ENCODE assay signal across 1 cellular context in genomic region chr2:191171708-191172355, GRCh38.
TF ChIP-seq lines count a peak whose summit lies in the region.

No MANE protein-coding gene starts in this region.

TF ChIP-seq in SK-N-SH, 30 proteins besides CTCF, POLR2A, EP300 and RAD21:
- TF ChIP-seq PBX3 (IDR thresholded peaks at IDR 0.05): peak; percentile 87
- TF ChIP-seq, protein P1, sequence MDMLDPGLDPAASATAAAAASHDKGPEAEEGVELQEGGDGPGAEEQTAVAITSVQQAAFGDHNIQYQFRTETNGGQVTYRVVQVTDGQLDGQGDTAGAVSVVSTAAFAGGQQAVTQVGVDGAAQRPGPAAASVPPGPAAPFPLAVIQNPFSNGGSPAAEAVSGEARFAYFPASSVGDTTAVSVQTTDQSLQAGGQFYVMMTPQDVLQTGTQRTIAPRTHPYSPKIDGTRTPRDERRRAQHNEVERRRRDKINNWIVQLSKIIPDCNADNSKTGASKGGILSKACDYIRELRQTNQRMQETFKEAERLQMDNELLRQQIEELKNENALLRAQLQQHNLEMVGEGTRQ (IDR thresholded peaks at IDR 0.05; ENCODE audit: borderline replicate concordance, low read depth, low read length): no peak
- peak; percentile 95 for TF ChIP-seq TEAD4 (IDR thresholded peaks at IDR 0.05; ENCODE audit: borderline replicate concordance, insufficient read depth)
- TF ChIP-seq POLR2AphosphoS5 (IDR thresholded peaks at IDR 0.05; ENCODE audit: low read depth, low read length): peak; percentile 40; the same call in 1 of the 2 replicates
- TF ChIP-seq YY1 (IDR thresholded peaks at IDR 0.05; ENCODE audit: low read depth): 0 out of 2 replicates have a peak, but pooled peaks have one; percentile 14
- no peak for TF ChIP-seq CHD2 (IDR thresholded peaks at IDR 0.05; ENCODE audit: low read length, partially characterized antibody)
- peak; percentile 83 for TF ChIP-seq FOXM1 (IDR thresholded peaks at IDR 0.05; ENCODE audit: low read depth)
- TF ChIP-seq GATA2 (CRISPR knock-in tag; IDR thresholded peaks at IDR 0.05): no peak
- TF ChIP-seq REST (IDR thresholded peaks at IDR 0.05; ENCODE audit: low read depth, low read length): no peak
- TF ChIP-seq NFIC (IDR thresholded peaks at IDR 0.05; ENCODE audit: borderline replicate concordance): peak; percentile 99
- TF ChIP-seq JUND (IDR thresholded peaks at IDR 0.05): peak; percentile 87
- TF ChIP-seq RCOR1 (IDR thresholded peaks at IDR 0.05; ENCODE audit: low read length): no peak
- TF ChIP-seq MEF2A (IDR thresholded peaks at IDR 0.05; ENCODE audit: borderline replicate concordance, low read depth): peak; percentile 55; the same call in 1 of the 2 replicates
- 0 out of 2 replicates have a peak, but pooled peaks have one; percentile 19 for TF ChIP-seq SIN3A (IDR thresholded peaks at IDR 0.05; ENCODE audit: borderline replicate concordance, low read depth, low read length)
- no peak for TF ChIP-seq EZH2phosphoT487 (IDR thresholded peaks at IDR 0.05; ENCODE audit: borderline replicate concordance, low read depth)
- TF ChIP-seq USF1 (IDR thresholded peaks at IDR 0.05; ENCODE audit: borderline replicate concordance, low read depth): peak; percentile 66
- no peak for TF ChIP-seq TAF1 (IDR thresholded peaks at IDR 0.05; ENCODE audit: borderline replicate concordance, low read depth, low read length)
- TF ChIP-seq FOXJ3 (CRISPR knock-in tag; IDR thresholded peaks at IDR 0.05): no peak
- peak; percentile 89 for TF ChIP-seq FOSL2 (IDR thresholded peaks at IDR 0.05; ENCODE audit: borderline replicate concordance, low read depth)
- TF ChIP-seq ZBTB33 (IDR thresholded peaks at IDR 0.05; ENCODE audit: borderline replicate concordance, low read depth): peak; percentile 77
- TF ChIP-seq MXI1 (IDR thresholded peaks at IDR 0.05; ENCODE audit: low read depth, low read length): no peak
- peak; percentile 95 for TF ChIP-seq RXRA (IDR thresholded peaks at IDR 0.05; ENCODE audit: borderline replicate concordance, low read depth)
- peak; percentile 23; the same call in 1 of the 2 replicates for TF ChIP-seq ELF1 (IDR thresholded peaks at IDR 0.05)
- TF ChIP-seq TCF12 (IDR thresholded peaks at IDR 0.05): peak; percentile 88
